Comparison of ENCODE assay signal across 2 cellular contexts in genomic region chr7:11196143-11196542, GRCh38.
TF ChIP-seq lines count a peak whose summit lies in the region.

No MANE protein-coding gene starts in this region.

TF ChIP-seq in liver, 16 proteins besides CTCF, POLR2A, EP300 and RAD21 (continued from another document):
- TF ChIP-seq, protein P1, sequence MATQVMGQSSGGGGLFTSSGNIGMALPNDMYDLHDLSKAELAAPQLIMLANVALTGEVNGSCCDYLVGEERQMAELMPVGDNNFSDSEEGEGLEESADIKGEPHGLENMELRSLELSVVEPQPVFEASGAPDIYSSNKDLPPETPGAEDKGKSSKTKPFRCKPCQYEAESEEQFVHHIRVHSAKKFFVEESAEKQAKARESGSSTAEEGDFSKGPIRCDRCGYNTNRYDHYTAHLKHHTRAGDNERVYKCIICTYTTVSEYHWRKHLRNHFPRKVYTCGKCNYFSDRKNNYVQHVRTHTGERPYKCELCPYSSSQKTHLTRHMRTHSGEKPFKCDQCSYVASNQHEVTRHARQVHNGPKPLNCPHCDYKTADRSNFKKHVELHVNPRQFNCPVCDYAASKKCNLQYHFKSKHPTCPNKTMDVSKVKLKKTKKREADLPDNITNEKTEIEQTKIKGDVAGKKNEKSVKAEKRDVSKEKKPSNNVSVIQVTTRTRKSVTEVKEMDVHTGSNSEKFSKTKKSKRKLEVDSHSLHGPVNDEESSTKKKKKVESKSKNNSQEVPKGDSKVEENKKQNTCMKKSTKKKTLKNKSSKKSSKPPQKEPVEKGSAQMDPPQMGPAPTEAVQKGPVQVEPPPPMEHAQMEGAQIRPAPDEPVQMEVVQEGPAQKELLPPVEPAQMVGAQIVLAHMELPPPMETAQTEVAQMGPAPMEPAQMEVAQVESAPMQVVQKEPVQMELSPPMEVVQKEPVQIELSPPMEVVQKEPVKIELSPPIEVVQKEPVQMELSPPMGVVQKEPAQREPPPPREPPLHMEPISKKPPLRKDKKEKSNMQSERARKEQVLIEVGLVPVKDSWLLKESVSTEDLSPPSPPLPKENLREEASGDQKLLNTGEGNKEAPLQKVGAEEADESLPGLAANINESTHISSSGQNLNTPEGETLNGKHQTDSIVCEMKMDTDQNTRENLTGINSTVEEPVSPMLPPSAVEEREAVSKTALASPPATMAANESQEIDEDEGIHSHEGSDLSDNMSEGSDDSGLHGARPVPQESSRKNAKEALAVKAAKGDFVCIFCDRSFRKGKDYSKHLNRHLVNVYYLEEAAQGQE (IDR thresholded peaks at IDR 0.05), result no peak
- TF ChIP-seq NR2F2 (IDR thresholded peaks at IDR 0.05), result no peak
- TF ChIP-seq HNF4A (conservative IDR thresholded peaks at IDR 0.05), result no peak
- no peak for TF ChIP-seq GABPA (IDR thresholded peaks at IDR 0.05 in 1 of 2, conservative IDR thresholded peaks at IDR 0.05 in 1 of 2)
- TF ChIP-seq, protein P2, sequence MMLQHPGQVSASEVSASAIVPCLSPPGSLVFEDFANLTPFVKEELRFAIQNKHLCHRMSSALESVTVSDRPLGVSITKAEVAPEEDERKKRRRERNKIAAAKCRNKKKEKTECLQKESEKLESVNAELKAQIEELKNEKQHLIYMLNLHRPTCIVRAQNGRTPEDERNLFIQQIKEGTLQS (IDR thresholded peaks at IDR 0.05), result no peak
- TF ChIP-seq HNF4G (IDR thresholded peaks at IDR 0.05), result no peak
- TF ChIP-seq RXRA (IDR thresholded peaks at IDR 0.05), result no peak
- TF ChIP-seq SP1 (IDR thresholded peaks at IDR 0.05), result no peak
- no peak for TF ChIP-seq FOXA2 (IDR thresholded peaks at IDR 0.05)
- TF ChIP-seq JUND (IDR thresholded peaks at IDR 0.05), result no peak
TF ChIP-seq in liver: peak in this region for 0.

TF ChIP-seq in HepG2, 621 proteins besides CTCF, POLR2A, EP300 and RAD21 (continued from another document):
- TF ChIP-seq RFXANK (CRISPR knock-in tag; IDR thresholded peaks at IDR 0.05) (no peak), ZC3H13 (CRISPR knock-in tag; IDR thresholded peaks at IDR 0.05) (no peak), NFYC (CRISPR knock-in tag; IDR thresholded peaks at IDR 0.05) (no peak), TFE3 (CRISPR knock-in tag; IDR thresholded peaks at IDR 0.05) (no peak)
TF ChIP-seq in HepG2: peak in this region for 0.
